ENCODE assay signal across 7 cellular contexts in the genomic region with DNA sequence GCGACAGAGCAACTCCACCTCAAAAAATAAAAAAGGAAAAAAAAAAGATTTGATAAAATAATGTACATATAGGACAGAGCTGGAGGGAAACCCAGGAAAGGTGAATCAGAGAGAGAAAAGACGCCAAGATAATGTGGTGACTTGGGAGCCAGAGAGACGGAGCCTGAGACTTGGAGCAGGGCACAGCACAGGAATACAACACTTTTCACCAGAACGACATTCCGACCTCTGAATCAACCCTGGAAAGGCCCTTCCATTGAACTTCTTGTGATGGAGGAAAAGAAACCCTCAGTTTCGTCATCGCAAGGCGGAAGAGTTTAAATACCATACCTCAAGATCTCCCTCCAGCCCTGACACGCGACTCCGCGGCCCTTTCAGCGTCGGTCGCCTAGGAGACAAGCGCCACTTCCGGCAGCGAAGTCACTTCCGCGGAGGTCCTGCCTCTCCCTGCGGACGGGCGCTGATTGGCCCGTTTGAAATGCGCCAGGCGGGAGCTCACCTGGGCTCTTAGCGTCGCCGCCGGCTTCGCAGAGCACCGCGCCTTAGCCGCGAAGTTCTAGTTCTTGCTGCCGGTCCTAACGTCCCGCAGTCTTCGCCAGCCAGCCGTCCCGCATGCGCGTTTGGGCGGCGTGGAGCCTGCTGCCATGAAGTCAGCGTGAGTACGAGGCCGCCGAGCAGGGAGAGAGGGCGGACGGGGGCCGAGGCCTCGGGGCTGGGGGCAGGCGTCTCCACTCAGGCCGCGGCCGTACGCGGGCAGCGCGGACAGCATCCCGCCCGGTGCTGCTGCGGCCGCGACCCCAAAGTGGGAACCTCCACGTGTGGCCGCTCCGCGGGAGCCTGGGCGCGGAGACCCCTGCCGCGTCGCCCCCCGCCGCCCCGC.
DNase-seq lines count a peak whose midpoint lies in the region; ATAC-seq and TF ChIP-seq lines count a peak whose summit lies in the region.

A gene (plus strand): TSS at position 528 of the 880 bp plus-strand sequence. CDS start 117 bp downstream, at position 645.

- TF ChIP-seq CTCF in astrocyte of the spinal cord (IDR thresholded peaks at IDR 0.05; ENCODE audit: low read depth, low read length) (no peak), retinal pigment epithelial cell (conservative IDR thresholded peaks at IDR 0.05; ENCODE audit: low read depth, low read length) (no peak)

- ATAC-seq in GM18508 (IDR thresholded peaks at IDR 0.05; ENCODE audit: insufficient read depth, unreplicated experiment) (peak; percentile 47), HG02981 (IDR thresholded peaks at IDR 0.05; ENCODE audit: unreplicated experiment) (peak; percentile 94)

- in situ Hi-C loops in astrocyte of the spinal cord (cut with HindIII; ENCODE audit: low sequenced_read_pairs) = no loop called here

- DNase-seq in NCI-H2081 (lab: John Stamatoyannopoulos, UW) (peak; percentile 90 to 95), T1000 (lab: John Stamatoyannopoulos, UW) (peak; percentile 81), astrocyte of the spinal cord (ENCODE audit: low read depth, low spot score) (peak; percentile 92), hippocampal formation (lab: John Stamatoyannopoulos, UW) (peak; percentile 67 to 74), retinal pigment epithelial cell (ENCODE audit: low read depth) (peak; percentile 72)

- H3K4me3 ChIP-seq in astrocyte of the spinal cord (ENCODE audit: low read depth, low read length) = peak within 1 kb of the TSS; percentile 82
- H3K4me3 ChIP-seq in retinal pigment epithelial cell (ENCODE audit: low read length) = peak within 1 kb of the TSS; percentile 80

Comparison
In these comparisons a context has a peak if more than half of its experiments do, and no peak if none do; other contexts are left out.
1. Peak in every context shown above with its lines: DNase-seq, ATAC-seq and H3K4me3 ChIP-seq.